1 cellular context compared by ENCODE assay signal in the genomic region with DNA sequence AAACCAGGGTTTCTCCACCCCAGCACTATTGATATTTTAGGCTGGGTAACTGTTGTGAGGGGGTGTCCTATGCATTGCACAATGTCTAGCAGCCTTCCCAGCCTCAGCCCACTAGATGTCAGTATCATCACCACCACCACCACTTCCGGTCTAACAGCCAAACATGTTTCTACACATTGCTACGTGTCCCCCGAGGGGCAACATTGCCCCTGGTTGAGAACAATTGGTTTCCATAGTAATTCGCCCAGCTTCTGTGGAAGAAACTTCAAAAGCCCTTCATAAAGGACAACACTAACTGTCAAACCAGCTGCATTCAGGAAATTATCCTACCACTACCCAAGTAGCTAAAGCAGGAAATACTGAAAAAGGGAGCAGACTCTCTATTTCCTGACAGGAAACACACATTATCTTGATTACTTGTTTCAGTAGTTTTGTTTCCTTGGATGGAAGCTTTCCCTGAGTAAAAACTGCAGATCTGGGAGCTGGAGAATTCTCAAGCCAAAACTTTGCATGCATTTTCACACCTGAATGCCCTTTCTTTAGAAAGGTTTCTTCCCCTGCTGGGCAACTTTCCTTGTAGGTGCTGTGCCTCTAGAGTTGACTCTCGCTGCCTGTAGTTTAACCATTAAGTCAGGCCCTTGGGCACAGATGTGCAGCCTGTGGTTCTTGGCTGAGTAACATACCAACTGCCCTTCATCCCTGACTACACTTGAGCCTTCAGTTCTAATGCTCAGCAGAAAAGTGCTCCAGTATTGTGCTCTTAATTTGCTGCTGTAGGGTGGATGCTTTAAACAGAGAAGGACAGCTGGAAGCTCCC.
TF ChIP-seq lines count a peak whose summit lies in the region.

No MANE protein-coding gene starts in this region.

TF ChIP-seq in endothelial cell of umbilical vein, 7 proteins besides CTCF, POLR2A, EP300 and RAD21 (continued from another document):
- TF ChIP-seq JUN (IDR thresholded peaks at IDR 0.05; ENCODE audit: borderline replicate concordance, insufficient read depth, insufficient read length, low read depth) (no peak), FOS (IDR thresholded peaks at IDR 0.05; ENCODE audit: borderline replicate concordance, insufficient read depth, low read length) (no peak), MYC (IDR thresholded peaks at IDR 0.05; ENCODE audit: low read depth, low read length) (no peak), EZH2 (IDR thresholded peaks at IDR 0.05; ENCODE audit: borderline replicate concordance, low read depth, low read length, severe bottlenecking) (no peak), POLR2AphosphoS5 (IDR thresholded peaks at IDR 0.05; ENCODE audit: insufficient read depth, low read depth, low read length) (no peak)
- TF ChIP-seq, protein P1, sequence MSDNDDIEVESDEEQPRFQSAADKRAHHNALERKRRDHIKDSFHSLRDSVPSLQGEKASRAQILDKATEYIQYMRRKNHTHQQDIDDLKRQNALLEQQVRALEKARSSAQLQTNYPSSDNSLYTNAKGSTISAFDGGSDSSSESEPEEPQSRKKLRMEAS (IDR thresholded peaks at IDR 0.05; ENCODE audit: insufficient read depth, insufficient read length), result no peak
